In genomic region chr12:67807808-67808207, GRCh38 we compare ENCODE assay signal across 1 cellular context.
TF ChIP-seq lines count a peak whose summit lies in the region.

No MANE protein-coding gene starts in this region.

TF ChIP-seq in IMR-90, 13 proteins besides CTCF, POLR2A, EP300 and RAD21 (continued from another document):
- TF ChIP-seq USF2 (IDR thresholded peaks at IDR 0.05; ENCODE audit: low read depth, low read length) = no peak
- TF ChIP-seq FOS (IDR thresholded peaks at IDR 0.05; ENCODE audit: low read depth, low read length) = no peak
- no peak for TF ChIP-seq MXI1 (IDR thresholded peaks at IDR 0.05; ENCODE audit: borderline replicate concordance, low read depth, low read length)
- TF ChIP-seq RCOR1 (IDR thresholded peaks at IDR 0.05; ENCODE audit: insufficient replicate concordance, low read length) = no peak
- no peak for TF ChIP-seq CHD1 (IDR thresholded peaks at IDR 0.05; ENCODE audit: low read depth, low read length)
- TF ChIP-seq MAZ (IDR thresholded peaks at IDR 0.05; ENCODE audit: borderline replicate concordance, low read depth, low read length) = no peak
- TF ChIP-seq SMC3 (IDR thresholded peaks at IDR 0.05; ENCODE audit: low read depth, low read length) = no peak
- no peak for TF ChIP-seq RFX5 (IDR thresholded peaks at IDR 0.05; ENCODE audit: low read depth, low read length)
- TF ChIP-seq CEBPB (IDR thresholded peaks at IDR 0.05; ENCODE audit: low read depth, low read length) = no peak
- no peak for TF ChIP-seq ELK1 (IDR thresholded peaks at IDR 0.05; ENCODE audit: borderline replicate concordance, low read depth, low read length)
